In the genomic region with DNA sequence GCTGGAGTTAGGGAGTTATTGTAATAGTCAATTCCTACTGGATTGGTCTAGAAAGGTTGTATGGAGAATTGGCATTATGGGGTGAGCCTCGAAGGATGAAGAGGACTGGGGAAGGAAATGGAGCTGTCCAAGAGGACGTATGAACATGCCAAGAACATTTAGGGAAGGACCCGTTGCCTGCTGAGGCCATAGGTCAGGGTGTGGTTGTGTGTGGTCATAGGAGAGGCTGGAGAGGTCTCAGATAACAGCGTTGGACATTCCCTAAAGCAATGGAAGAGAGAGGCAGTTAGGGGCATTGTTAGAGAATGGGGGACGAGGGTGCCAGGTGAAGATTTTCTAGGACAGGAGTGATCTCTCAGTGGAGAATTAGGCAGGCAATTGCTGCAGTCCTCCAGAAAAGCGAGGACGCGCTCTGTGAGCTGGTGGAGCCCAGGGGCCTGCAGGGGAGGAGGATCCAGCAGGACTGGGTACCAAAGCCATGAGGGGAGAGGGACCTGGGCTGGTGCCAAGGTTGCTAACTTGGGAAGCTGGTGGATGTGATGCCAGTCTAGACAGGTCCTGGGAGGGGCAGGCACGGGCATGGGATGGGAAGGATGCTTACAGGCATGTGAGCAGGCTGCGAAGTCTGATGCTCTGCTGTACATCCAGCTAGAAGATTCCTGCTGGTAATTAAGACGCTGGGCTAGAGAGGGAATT, we compare ENCODE assay signal across 21 cellular contexts. TPM values are rescaled to one million over a fixed set of nuclear protein-coding genes. Genes with fewer than 3 reads are reported as not detected.
DNase-seq lines count a peak whose midpoint lies in the region; ATAC-seq and TF ChIP-seq lines count a peak whose summit lies in the region.
"Had no signal": no experiment of that assay in that cellular context is flagged by ENCODE, and none has a peak within 500 bp of the region (broad histone marks: within the 10 kb centered on the region; RNA-seq: fewer than 3 reads in every experiment).

No MANE protein-coding gene starts in this region.

- H3K14ac ChIP-seq in neuronal stem cell (ENCODE audit: low read length): no peak overlapping the region

- H3K27ac ChIP-seq in Peyer's patch (peak overlapping the region in 3 of 4 donors; percentile 4 to 83 (median 77)), neuronal stem cell (replicated peaks; ENCODE audit: low read length) (no peak overlapping the region)
- H3K27ac ChIP-seq: BLaER1 treated with 17β-estradiol and CSF1 and Interleukin-3, amounts not matched to agents 10 nM and 100 nM; heart left ventricle had no signal

- H2BK12ac ChIP-seq in neuronal stem cell (ENCODE audit: low read length): no peak overlapping the region

- no peak overlapping the region for H4K91ac ChIP-seq in neuronal stem cell (ENCODE audit: low read depth, low read length, poor library complexity)

- H3K9me3 ChIP-seq in Peyer's patch (no peaks in the 10 kb centered on the region), neuronal stem cell (replicated peaks in 1 of 2; ENCODE audit: control insufficient read depth in 2 of 2, insufficient read depth in 1 of 2, low read depth in 1 of 2, low read length in 2 of 2) (no peaks in the 10 kb centered on the region)
- H3K9me3 ChIP-seq: BLaER1 treated with 17β-estradiol and CSF1 and Interleukin-3, amounts not matched to agents 10 nM and 100 nM; heart left ventricle; transverse colon had no signal

- H2AK5ac ChIP-seq in neuronal stem cell (ENCODE audit: low read depth, low read length): no peak overlapping the region

- no peak for TF ChIP-seq POLR2A in Peyer's patch (IDR thresholded peaks at IDR 0.05)

- no peak overlapping the region for H3K4me2 ChIP-seq in neuronal stem cell (ENCODE audit: insufficient read depth, low read length, poor library complexity, severe bottlenecking)
- H3K4me2 ChIP-seq: BLaER1 treated with 17β-estradiol and CSF1 and Interleukin-3, amounts not matched to agents 10 nM and 100 nM had no signal

- H3K4me1 ChIP-seq in Peyer's patch (peaks cover 3 to 32% (median 7%) of the 10 kb centered on the region in 4 donors), neuronal stem cell (ENCODE audit: control insufficient read depth in 2 of 2, insufficient read depth in 1 of 2, low read depth in 1 of 2, low read length in 2 of 2) (peaks cover 5 to 19% of the 10 kb centered on the region in 2 donors)

- TF ChIP-seq CTCF in Peyer's patch (IDR thresholded peaks at IDR 0.05): no peak
- no peak for TF ChIP-seq CTCF in endothelial cell (IDR thresholded peaks at IDR 0.05; ENCODE audit: unreplicated experiment)

- H2BK120ac ChIP-seq in neuronal stem cell (ENCODE audit: low read depth, low read length): no peak overlapping the region

- no CpG with 5 or more reads among the region's 11 CpGs for WGBS in neuronal stem cell (ENCODE audit: extremely low coverage in 2 of 2, insufficient read length in 2 of 2, insufficient replicate concordance in 1 of 2), 2 donors

- peak overlapping the region; percentile 53 for H3K23ac ChIP-seq in neuronal stem cell (ENCODE audit: low read depth, low read length, poor library complexity)

- H3K4ac ChIP-seq in neuronal stem cell (ENCODE audit: low read length): no peak overlapping the region

- H4K8ac ChIP-seq in neuronal stem cell (ENCODE audit: low read depth, low read length): no peak overlapping the region

- H3K9ac ChIP-seq in neuronal stem cell (ENCODE audit: low read depth, low read length, poor library complexity): no peak overlapping the region
- H3K9ac ChIP-seq: BLaER1 treated with 17β-estradiol and CSF1 and Interleukin-3, amounts not matched to agents 10 nM and 100 nM had no signal

- H3K36me3 ChIP-seq in Peyer's patch (no peaks in the 10 kb centered on the region), neuronal stem cell (replicated peaks in 1 of 2; ENCODE audit: control insufficient read depth in 2 of 2, insufficient read depth in 2 of 2, low read length in 2 of 2) (no peaks in the 10 kb centered on the region)
- H3K36me3 ChIP-seq: BLaER1 treated with 17β-estradiol and CSF1 and Interleukin-3, amounts not matched to agents 10 nM and 100 nM; heart left ventricle; transverse colon had no signal

- no peaks in the 10 kb centered on the region for H3K79me1 ChIP-seq in neuronal stem cell (ENCODE audit: low read depth, low read length)

- no peak for ATAC-seq in HG03457 (IDR thresholded peaks at IDR 0.05; ENCODE audit: unreplicated experiment)
- ATAC-seq: heart left ventricle had no signal

- peak overlapping the region; percentile 51 for H2AFZ ChIP-seq in neuronal stem cell (ENCODE audit: low read length)

- H3K27me3 ChIP-seq in Peyer's patch (no peaks in the 10 kb centered on the region), neuronal stem cell (ENCODE audit: control insufficient read depth in 3 of 3, insufficient read depth in 3 of 3, low read depth in 1 of 3, low read length in 3 of 3) (peaks cover 0 to 1% (median 0%) of the 10 kb centered on the region in 3 experiments)
- H3K27me3 ChIP-seq: BLaER1 treated with 17β-estradiol and CSF1 and Interleukin-3, amounts not matched to agents 10 nM and 100 nM; transverse colon had no signal

- no peaks in the 10 kb centered on the region for H3K27me3 Mint-ChIP-seq in endothelial cell (ENCODE audit: unreplicated experiment)

- no peaks in the 10 kb centered on the region for H3K9me3 Mint-ChIP-seq in endothelial cell (ENCODE audit: unreplicated experiment)

- peak; percentile 4 for DNase-seq in DMS153 treated with DMSO at 0.1 percent for 48 hours (lab: John Stamatoyannopoulos, UW; ENCODE audit: unreplicated experiment)
- DNase-seq in DMS153 (lab: John Stamatoyannopoulos, UW): no peak
- DNase-seq in Peyer's patch: peak in 1 of 3 donors; percentile 54
- DNase-seq in endothelial cell (ENCODE audit: low spot score): no peak
- no peak for DNase-seq in neuronal stem cell (ENCODE audit: low spot score)
- DNase-seq in NCI-H446 treated with DMSO at 0.1 percent for 48 hours (lab: John Stamatoyannopoulos, UW): no peak
- DNase-seq in NCI-H524 treated with DMSO at 0.1 percent for 48 hours (lab: John Stamatoyannopoulos, UW): no peak
- DNase-seq: activated gamma-delta T cell, dermis blood vessel endothelial cell, heart left ventricle, islet precursor cell, NCI-H1092, NCI-H345, Right ventricle myocardium superior, T-helper 1 cell, transverse colon had no signal

- H2BK15ac ChIP-seq in neuronal stem cell (ENCODE audit: low read length): peak overlapping the region; percentile 16

- peaks cover 22% of the 10 kb centered on the region for H3K4me1 Mint-ChIP-seq in endothelial cell (ENCODE audit: unreplicated experiment)

- H3K4me3 Mint-ChIP-seq in endothelial cell (ENCODE audit: unreplicated experiment): peak overlapping the region; percentile 9

- peak overlapping the region; percentile 11 for H3K27ac Mint-ChIP-seq in endothelial cell (ENCODE audit: unreplicated experiment)

- peak overlapping the region; percentile 73 for H3K18ac ChIP-seq in neuronal stem cell (ENCODE audit: low read length)

- H3K36me3 Mint-ChIP-seq in endothelial cell (ENCODE audit: low read depth, unreplicated experiment): peaks cover 3% of the 10 kb centered on the region

- no peak overlapping the region for H2BK5ac ChIP-seq in neuronal stem cell (ENCODE audit: low read length)

- H3K4me3 ChIP-seq in Peyer's patch: no peak overlapping the region
- H3K4me3 ChIP-seq in neuronal stem cell (ENCODE audit: low read length in 2 of 2): no peak overlapping the region
- H3K4me3 ChIP-seq: BLaER1 treated with 17β-estradiol and CSF1 and Interleukin-3, amounts not matched to agents 10 nM and 100 nM; heart left ventricle; skin epidermis; transverse colon had no signal

RNA-seq across cellular contexts. Expression of a gene that starts 9.4 kb away (rescaled TPM):
- total RNA-seq in Peyer's patch (100 to 1,000 TPM; 125 to 284 (median 212) TPM), endothelial cell (ENCODE audit: unreplicated experiment) (1.9 TPM)
- 0.52 TPM for polyA plus RNA-seq in neuronal stem cell (2013, experiment 1 of 2)
- 0.78 TPM for polyA plus RNA-seq in neuronal stem cell (2013, experiment 2 of 2)

RNA-seq across cellular contexts. Expression of a gene that starts 37.0 kb away (rescaled TPM):
- total RNA-seq in Peyer's patch: 10 to 100 TPM in 2 of 4 donors, 1 to 10 TPM in 1, not detected in 1; 8.0 to 42.7 (median 17.7) TPM
- not detected for total RNA-seq in endothelial cell (ENCODE audit: unreplicated experiment)
- polyA plus RNA-seq in neuronal stem cell (2013, experiment 1 of 2): not detected
- polyA plus RNA-seq in neuronal stem cell (2013, experiment 2 of 2): not detected
- total RNA-seq: A172, osteoblast had no signal

Comparison
In these comparisons a context has a peak if more than half of its experiments do, and no peak if none do; other contexts are left out.
1. RNA of a gene that starts 9.4 kb away (total RNA-seq): 125 to 284 TPM in Peyer's patch; 1.9 TPM in endothelial cell (single experiment); every median in the first group is over 10 times any median in the second.